In the genomic region with DNA sequence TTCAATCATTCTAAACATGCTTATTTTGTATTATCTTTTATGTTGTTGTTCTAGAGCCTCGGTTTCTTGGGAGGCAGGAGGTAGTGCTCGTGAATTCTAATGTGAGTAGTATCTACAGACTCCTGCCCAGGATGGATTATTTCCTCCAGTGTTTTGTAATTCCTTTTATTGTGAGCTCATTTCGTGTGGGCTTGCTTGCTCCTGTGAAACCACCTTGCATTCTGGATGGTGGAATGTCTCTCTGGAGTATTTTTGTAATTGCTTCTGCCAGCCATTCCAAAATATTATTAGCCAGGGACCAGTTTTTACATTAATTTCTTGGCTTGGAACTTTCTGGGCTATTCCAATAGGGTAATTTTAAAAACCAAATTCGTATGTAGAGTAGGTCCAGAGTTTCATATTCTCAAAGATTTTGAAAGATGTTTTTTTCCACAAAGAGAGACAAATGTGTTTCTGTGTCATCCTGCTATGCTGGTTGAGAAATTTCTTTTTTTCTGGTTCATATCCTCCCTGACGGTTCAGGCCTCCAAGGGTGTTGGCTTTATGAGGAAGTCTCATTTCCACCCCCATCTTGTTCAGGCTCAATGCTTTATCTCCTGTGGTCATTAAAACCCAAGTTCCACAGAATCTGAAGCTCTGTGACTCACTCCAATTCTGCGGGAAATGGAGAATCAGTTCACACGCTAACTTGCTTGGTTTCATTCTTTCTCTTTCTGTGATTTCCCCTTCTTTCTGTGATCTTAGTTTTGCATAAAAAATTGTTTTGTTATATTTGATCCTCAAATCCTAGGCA, we compare ENCODE assay signal across 2 cellular contexts.
TF ChIP-seq lines count a peak whose summit lies in the region.

No MANE protein-coding gene starts in this region.

TF ChIP-seq in SK-N-SH, 30 proteins besides CTCF, POLR2A, EP300 and RAD21 (continued from another document):
- TF ChIP-seq, protein P1, sequence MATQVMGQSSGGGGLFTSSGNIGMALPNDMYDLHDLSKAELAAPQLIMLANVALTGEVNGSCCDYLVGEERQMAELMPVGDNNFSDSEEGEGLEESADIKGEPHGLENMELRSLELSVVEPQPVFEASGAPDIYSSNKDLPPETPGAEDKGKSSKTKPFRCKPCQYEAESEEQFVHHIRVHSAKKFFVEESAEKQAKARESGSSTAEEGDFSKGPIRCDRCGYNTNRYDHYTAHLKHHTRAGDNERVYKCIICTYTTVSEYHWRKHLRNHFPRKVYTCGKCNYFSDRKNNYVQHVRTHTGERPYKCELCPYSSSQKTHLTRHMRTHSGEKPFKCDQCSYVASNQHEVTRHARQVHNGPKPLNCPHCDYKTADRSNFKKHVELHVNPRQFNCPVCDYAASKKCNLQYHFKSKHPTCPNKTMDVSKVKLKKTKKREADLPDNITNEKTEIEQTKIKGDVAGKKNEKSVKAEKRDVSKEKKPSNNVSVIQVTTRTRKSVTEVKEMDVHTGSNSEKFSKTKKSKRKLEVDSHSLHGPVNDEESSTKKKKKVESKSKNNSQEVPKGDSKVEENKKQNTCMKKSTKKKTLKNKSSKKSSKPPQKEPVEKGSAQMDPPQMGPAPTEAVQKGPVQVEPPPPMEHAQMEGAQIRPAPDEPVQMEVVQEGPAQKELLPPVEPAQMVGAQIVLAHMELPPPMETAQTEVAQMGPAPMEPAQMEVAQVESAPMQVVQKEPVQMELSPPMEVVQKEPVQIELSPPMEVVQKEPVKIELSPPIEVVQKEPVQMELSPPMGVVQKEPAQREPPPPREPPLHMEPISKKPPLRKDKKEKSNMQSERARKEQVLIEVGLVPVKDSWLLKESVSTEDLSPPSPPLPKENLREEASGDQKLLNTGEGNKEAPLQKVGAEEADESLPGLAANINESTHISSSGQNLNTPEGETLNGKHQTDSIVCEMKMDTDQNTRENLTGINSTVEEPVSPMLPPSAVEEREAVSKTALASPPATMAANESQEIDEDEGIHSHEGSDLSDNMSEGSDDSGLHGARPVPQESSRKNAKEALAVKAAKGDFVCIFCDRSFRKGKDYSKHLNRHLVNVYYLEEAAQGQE (IDR thresholded peaks at IDR 0.05; ENCODE audit: low read depth, low read length), result no peak
- TF ChIP-seq ELF1 (IDR thresholded peaks at IDR 0.05) (no peak), RCOR1 (IDR thresholded peaks at IDR 0.05; ENCODE audit: low read length) (no peak)

TF ChIP-seq in SK-N-SH treated with all-trans-retinoic acid at 6 μM for 48 hours, 23 proteins besides CTCF, POLR2A, EP300 and RAD21 (continued from another document):
- TF ChIP-seq, protein P2, sequence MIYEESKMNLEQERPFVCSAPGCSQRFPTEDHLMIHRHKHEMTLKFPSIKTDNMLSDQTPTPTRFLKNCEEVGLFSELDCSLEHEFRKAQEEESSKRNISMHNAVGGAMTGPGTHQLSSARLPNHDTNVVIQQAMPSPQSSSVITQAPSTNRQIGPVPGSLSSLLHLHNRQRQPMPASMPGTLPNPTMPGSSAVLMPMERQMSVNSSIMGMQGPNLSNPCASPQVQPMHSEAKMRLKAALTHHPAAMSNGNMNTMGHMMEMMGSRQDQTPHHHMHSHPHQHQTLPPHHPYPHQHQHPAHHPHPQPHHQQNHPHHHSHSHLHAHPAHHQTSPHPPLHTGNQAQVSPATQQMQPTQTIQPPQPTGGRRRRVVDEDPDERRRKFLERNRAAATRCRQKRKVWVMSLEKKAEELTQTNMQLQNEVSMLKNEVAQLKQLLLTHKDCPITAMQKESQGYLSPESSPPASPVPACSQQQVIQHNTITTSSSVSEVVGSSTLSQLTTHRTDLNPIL (CRISPR knock-in tag; IDR thresholded peaks at IDR 0.05; ENCODE audit: low read depth), result no peak
- TF ChIP-seq TCF4 (CRISPR knock-in tag; IDR thresholded peaks at IDR 0.05; ENCODE audit: borderline replicate concordance) (no peak), ZC3H10 (CRISPR knock-in tag; IDR thresholded peaks at IDR 0.05) (no peak)
- TF ChIP-seq, protein P3, sequence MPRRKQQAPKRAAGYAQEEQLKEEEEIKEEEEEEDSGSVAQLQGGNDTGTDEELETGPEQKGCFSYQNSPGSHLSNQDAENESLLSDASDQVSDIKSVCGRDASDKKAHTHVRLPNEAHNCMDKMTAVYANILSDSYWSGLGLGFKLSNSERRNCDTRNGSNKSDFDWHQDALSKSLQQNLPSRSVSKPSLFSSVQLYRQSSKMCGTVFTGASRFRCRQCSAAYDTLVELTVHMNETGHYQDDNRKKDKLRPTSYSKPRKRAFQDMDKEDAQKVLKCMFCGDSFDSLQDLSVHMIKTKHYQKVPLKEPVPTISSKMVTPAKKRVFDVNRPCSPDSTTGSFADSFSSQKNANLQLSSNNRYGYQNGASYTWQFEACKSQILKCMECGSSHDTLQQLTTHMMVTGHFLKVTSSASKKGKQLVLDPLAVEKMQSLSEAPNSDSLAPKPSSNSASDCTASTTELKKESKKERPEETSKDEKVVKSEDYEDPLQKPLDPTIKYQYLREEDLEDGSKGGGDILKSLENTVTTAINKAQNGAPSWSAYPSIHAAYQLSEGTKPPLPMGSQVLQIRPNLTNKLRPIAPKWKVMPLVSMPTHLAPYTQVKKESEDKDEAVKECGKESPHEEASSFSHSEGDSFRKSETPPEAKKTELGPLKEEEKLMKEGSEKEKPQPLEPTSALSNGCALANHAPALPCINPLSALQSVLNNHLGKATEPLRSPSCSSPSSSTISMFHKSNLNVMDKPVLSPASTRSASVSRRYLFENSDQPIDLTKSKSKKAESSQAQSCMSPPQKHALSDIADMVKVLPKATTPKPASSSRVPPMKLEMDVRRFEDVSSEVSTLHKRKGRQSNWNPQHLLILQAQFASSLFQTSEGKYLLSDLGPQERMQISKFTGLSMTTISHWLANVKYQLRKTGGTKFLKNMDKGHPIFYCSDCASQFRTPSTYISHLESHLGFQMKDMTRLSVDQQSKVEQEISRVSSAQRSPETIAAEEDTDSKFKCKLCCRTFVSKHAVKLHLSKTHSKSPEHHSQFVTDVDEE (CRISPR knock-in tag; IDR thresholded peaks at IDR 0.05), result no peak
